In genomic region chr1:24955161-24955560, GRCh38 we compare ENCODE assay signal across 9 cellular contexts. TPM values are rescaled to one million over a fixed set of nuclear protein-coding genes. Genes with fewer than 3 reads are reported as not detected.
DNase-seq lines count a peak whose midpoint lies in the region; ATAC-seq and TF ChIP-seq lines count a peak whose summit lies in the region.
"Had no signal": no experiment of that assay in that cellular context is flagged by ENCODE, and none has a peak within 500 bp of the region (broad histone marks: within the 10 kb centered on the region; RNA-seq: fewer than 3 reads in every experiment).

No MANE protein-coding gene starts in this region.

- peak overlapping the region in 3 of 8 donors; percentile 26 to 36 (median 31) for H3K27ac ChIP-seq in spleen
- no peak overlapping the region for H3K27ac ChIP-seq in lower lobe of right lung

- TF ChIP-seq CTCF in spleen (IDR thresholded peaks at IDR 0.05 in 8 of 11, conservative IDR thresholded peaks at IDR 0.05 in 3 of 11) = no peak
- no peak for TF ChIP-seq CTCF in lower lobe of right lung (IDR thresholded peaks at IDR 0.05)

- no peaks in the 10 kb centered on the region for H3K9me3 ChIP-seq in spleen
- no peaks in the 10 kb centered on the region for H3K9me3 ChIP-seq in lower lobe of right lung

- peaks cover 3 to 68% (median 57%) of the 10 kb centered on the region in 6 donors for H3K4me1 ChIP-seq in spleen
- H3K4me1 ChIP-seq in lower lobe of right lung = no peaks in the 10 kb centered on the region

- intact Hi-C loops in spleen (cut with DNase I; ENCODE audit: low total_unique reads) (no loop called here), lower lobe of right lung (cut with DNase I) (no loop called here)

- DNase-seq in GM19238 (ENCODE audit: insufficient read length, low spot score) = peak; percentile 51
- DNase-seq in NOMO-1 treated with dmso at 0.1 percent for 144 hours (lab: John Stamatoyannopoulos, UW; ENCODE audit: unreplicated experiment) = peak; percentile 85
- peak; percentile 84 to 89 for DNase-seq in activated T-cell treated with anti-CD3 and anti-CD28 coated beads, Interleukin-2, amount 50 U/mL, for 72 hours
- DNase-seq in spleen = peak; percentile 32
- no peak for DNase-seq in NCI-H2081 treated with DMSO at 0.1 percent for 48 hours (lab: John Stamatoyannopoulos, UW)
- no peak for DNase-seq in NCI-H2196 (lab: John Stamatoyannopoulos, UW; ENCODE audit: unreplicated experiment)
- DNase-seq in lower lobe of right lung = no peak
- no peak for DNase-seq in NCI-H1105 (lab: John Stamatoyannopoulos, UW)

- TF ChIP-seq POLR2A in spleen (IDR thresholded peaks at IDR 0.05) = no peak

- 26 to 52% (median 44%) methylated on average over 5 of the region's 5 CpGs for WGBS in spleen, 5 donors

- peak; percentile 90 to 92 for ATAC-seq in activated T-cell treated with anti-CD3 and anti-CD28 coated beads, Interleukin-2, amount 50 U/mL, for 72 hours (replicated peaks in 1 of 2)
- no peak for ATAC-seq in lower lobe of right lung

- H3K36me3 Mint-ChIP-seq in activated T-cell treated with anti-CD3 and anti-CD28 coated beads, Interleukin-2, amount 50 U/mL, for 72 hours (ENCODE audit: insufficient read depth in 2 of 2) = peaks cover 26 to 56% of the 10 kb centered on the region in 2 donors

- no peaks in the 10 kb centered on the region for H3K9me3 Mint-ChIP-seq in activated T-cell treated with anti-CD3 and anti-CD28 coated beads, Interleukin-2, amount 50 U/mL, for 72 hours

- H3K27ac Mint-ChIP-seq in activated T-cell treated with anti-CD3 and anti-CD28 coated beads, Interleukin-2, amount 50 U/mL, for 72 hours = peak overlapping the region; percentile 97

- H3K27me3 Mint-ChIP-seq in activated T-cell treated with anti-CD3 and anti-CD28 coated beads, Interleukin-2, amount 50 U/mL, for 72 hours (ENCODE audit: low read depth) = no peaks in the 10 kb centered on the region

- peaks cover 98% of the 10 kb centered on the region for H3K4me1 Mint-ChIP-seq in activated T-cell treated with anti-CD3 and anti-CD28 coated beads, Interleukin-2, amount 50 U/mL, for 72 hours (ENCODE audit: low read depth)

- H3K4me3 Mint-ChIP-seq in activated T-cell treated with anti-CD3 and anti-CD28 coated beads, Interleukin-2, amount 50 U/mL, for 72 hours = peak overlapping the region; percentile 83 to 89

- H3K4me3 ChIP-seq in spleen (no peak overlapping the region), lower lobe of right lung (no peak overlapping the region)

- no peaks in the 10 kb centered on the region for H3K36me3 ChIP-seq in spleen
- H3K36me3 ChIP-seq in lower lobe of right lung = no peaks in the 10 kb centered on the region

- peaks cover 0 to 3% (median 0%) of the 10 kb centered on the region in 7 donors for H3K27me3 ChIP-seq in spleen (replicated peaks in 1 of 7)
- H3K27me3 ChIP-seq in lower lobe of right lung (ENCODE audit: low read depth) = no peaks in the 10 kb centered on the region

RNA-seq across cellular contexts. Expression of gene RUNX3, which starts 25.1 kb away (rescaled TPM):
- total RNA-seq in activated T-cell treated with anti-CD3 and anti-CD28 coated beads, Interleukin-2, amount 50 U/mL, for 72 hours = 100 to 1,000 TPM; 254 to 298 TPM
- total RNA-seq in spleen (10 to 100 TPM; 38.1 to 76.3 (median 52.3) TPM), lower lobe of right lung (13.1 TPM)
- 10 to 100 TPM; 17.3 to 22.1 (median 18.2) TPM for polyA plus RNA-seq in spleen
- total RNA-seq: LHCN-M2 had no signal

Comparison
In these comparisons a context has a peak if more than half of its experiments do, and no peak if none do; other contexts are left out.
1. DNase-seq: peak in GM19238 (single experiment), NOMO-1 treated with dmso at 0.1 percent for 144 hours (single experiment), activated T-cell treated with anti-CD3 and anti-CD28 coated beads, Interleukin-2, amount 50 U/mL, for 72 hours (2 of 2) and spleen (single experiment); none in NCI-H2081 treated with DMSO at 0.1 percent for 48 hours (single experiment), NCI-H2196 (single experiment), lower lobe of right lung (single experiment) and NCI-H1105 (single experiment).
2. ATAC-seq: peak in activated T-cell treated with anti-CD3 and anti-CD28 coated beads, Interleukin-2, amount 50 U/mL, for 72 hours (2 of 2); none in lower lobe of right lung (0 of 2).